20 cellular contexts compared by ENCODE assay signal in genomic region chr7:46363688-46364087, GRCh38.
A peak's percentile ranks its signal among the peaks of the same experiment; 100 is the strongest.
DNase-seq lines count a peak whose midpoint lies in the region; ATAC-seq and TF ChIP-seq lines count a peak whose summit lies in the region.
"Had no signal": no experiment of that assay in that cellular context is flagged by ENCODE, and none has a peak within 500 bp of the region (broad histone marks: within the 10 kb centered on the region; RNA-seq: fewer than 3 reads in every experiment).

No MANE protein-coding gene starts in this region.

- peak; percentile 34 for TF ChIP-seq CTCF in 22Rv1 (IDR thresholded peaks at IDR 0.05)
- TF ChIP-seq CTCF in GM23338 (conservative IDR thresholded peaks at IDR 0.05; ENCODE audit: low read depth in 2 of 2), result no peak
- peak; percentile 3 for TF ChIP-seq CTCF in astrocyte of the spinal cord (IDR thresholded peaks at IDR 0.05; ENCODE audit: low read depth, low read length)
- TF ChIP-seq CTCF in liver (IDR thresholded peaks at IDR 0.05; ENCODE audit: low read depth, low read length, missing input control), result no peak

- in situ Hi-C loops in astrocyte of the spinal cord (cut with HindIII; ENCODE audit: low sequenced_read_pairs), result no loop called here

- no peaks in the 10 kb centered on the region for H3K9me3 ChIP-seq in liver (ENCODE audit: control insufficient read depth in 4 of 4, low read length in 3 of 4)
- H3K9me3 ChIP-seq: stomach had no signal

- H3K4me2 ChIP-seq in GM23338, result no peak overlapping the region

- DNase-seq in GM23338 (ENCODE audit: low spot score) (peak; percentile 39), astrocyte of the spinal cord (ENCODE audit: low read depth, low spot score) (no peak), SW480 (ENCODE audit: low spot score) (no peak), posterior cingulate gyrus (no peak), cerebellum (ENCODE audit: low spot score) (no peak)
- DNase-seq in activated naive CD4-positive, alpha-beta T cell (lab: John Stamatoyannopoulos, UW), result no peak
- DNase-seq: activated CD4-positive, alpha-beta T cell treated with anti-CD3 and anti-CD28 coated beads, Interleukin-2, amount 50 U/mL, for 48 hours; activated naive CD4-positive, alpha-beta T cell treated with anti-CD3 and anti-CD28 coated beads, Interleukin-2, amount 50 U/mL, for 16 hours; activated T-cell treated with anti-CD3 and anti-CD28 coated beads, Interleukin-2, amount 50 U/mL, for 1 hour; CD8-positive, alpha-beta T cell; head of caudate nucleus; mesenchymal stem cell; MV-4-11; NK-92 treated with Interleukin-12 subunit alpha and Interleukin-12 subunit beta, amount 100 ng/mL, for 24 hours; retina; stomach; SW 1271 had no signal

- H3F3A ChIP-seq in GM23338 (replicated peaks; ENCODE audit: low read depth), result no peaks in the 10 kb centered on the region

- no peaks in the 10 kb centered on the region for H3K27me3 ChIP-seq in GM23338 (ENCODE audit: insufficient read depth)
- no peaks in the 10 kb centered on the region for H3K27me3 ChIP-seq in liver (ENCODE audit: control insufficient read depth in 4 of 4, insufficient read depth in 4 of 4, low read length in 3 of 4)
- H3K27me3 ChIP-seq: body of pancreas, stomach had no signal

- peak overlapping the region; percentile 39 for H3K27ac ChIP-seq in 22Rv1
- H3K27ac ChIP-seq in GM23338 (ENCODE audit: low read depth), result no peak overlapping the region
- H3K27ac ChIP-seq in liver (ENCODE audit: low read depth in 1 of 2, low read length in 2 of 2), result peak overlapping the region in 1 of 2 donors; percentile 42
- H3K27ac ChIP-seq: body of pancreas, stomach had no signal

- no peaks in the 10 kb centered on the region for H3K79me2 ChIP-seq in GM23338 (replicated peaks; ENCODE audit: insufficient read depth)

- H3K4me3 Mint-ChIP-seq in GM23338, result no peak overlapping the region
- H3K4me3 Mint-ChIP-seq: CD8-positive, alpha-beta T cell had no signal

- H3K9me3 Mint-ChIP-seq in GM23338, result peaks cover 4% of the 10 kb centered on the region; the same call in 1 of the 3 replicates
- H3K9me3 Mint-ChIP-seq: CD8-positive, alpha-beta T cell had no signal

- ATAC-seq in GM23338, result peak; percentile 41; the same call in 2 of the 3 replicates
- ATAC-seq: body of pancreas; CD8-positive, alpha-beta T cell had no signal

- H3K9me2 ChIP-seq in GM23338 (ENCODE audit: insufficient read depth), result no peaks in the 10 kb centered on the region

- peaks cover 2% of the 10 kb centered on the region for H3K27me3 Mint-ChIP-seq in GM23338 (ENCODE audit: insufficient read depth, low read depth, poor library complexity)

- 19% methylated on average over 1 of the region's 1 CpG for WGBS in liver

- H3K36me3 ChIP-seq in GM23338 (ENCODE audit: insufficient read depth) (no peaks in the 10 kb centered on the region), liver (ENCODE audit: control insufficient read depth in 4 of 4, insufficient read depth in 3 of 4, low read depth in 1 of 4, low read length in 3 of 4) (no peaks in the 10 kb centered on the region)
- H3K36me3 ChIP-seq: stomach had no signal

- no peak overlapping the region for H2AFZ ChIP-seq in GM23338

- H3K4me3 ChIP-seq in GM23338 (no peak overlapping the region), astrocyte of the spinal cord (ENCODE audit: low read depth, low read length) (no peak overlapping the region), liver (ENCODE audit: low read depth in 1 of 3, low read length in 3 of 3) (peak overlapping the region in 1 of 3 donors; percentile 1)
- H3K4me3 ChIP-seq: body of pancreas, stomach had no signal

- no peaks in the 10 kb centered on the region for H3K36me3 Mint-ChIP-seq in GM23338 (ENCODE audit: low read depth)
- H3K36me3 Mint-ChIP-seq: CD8-positive, alpha-beta T cell had no signal

- H3K9ac ChIP-seq in liver (ENCODE audit: low read depth in 1 of 2, low read length in 2 of 2), result no peak overlapping the region

- intact Hi-C loops in posterior cingulate gyrus (cut with DNase I), result no loop called here

- no peaks in the 10 kb centered on the region for H3K4me1 ChIP-seq in GM23338 (ENCODE audit: insufficient read depth)
- H3K4me1 ChIP-seq in liver (ENCODE audit: control insufficient read depth in 4 of 4, insufficient read depth in 4 of 4, low read length in 3 of 4), result peaks cover 0 to 22% (median 14%) of the 10 kb centered on the region in 4 donors

- TF ChIP-seq RAD21 in liver (IDR thresholded peaks at IDR 0.05), result peak; percentile 58 to 66

- peaks cover 7% of the 10 kb centered on the region; the same call in 2 of the 3 replicates for H3K4me1 Mint-ChIP-seq in GM23338

- no peaks in the 10 kb centered on the region for H4K20me1 ChIP-seq in GM23338 (replicated peaks; ENCODE audit: insufficient read depth)

- H3K27ac Mint-ChIP-seq in GM23338, result no peak overlapping the region
- H3K27ac Mint-ChIP-seq: CD8-positive, alpha-beta T cell had no signal

TF ChIP-seq in GM23338, 12 proteins besides CTCF, POLR2A, EP300 and RAD21:
- TF ChIP-seq ETS1 (IDR thresholded peaks at IDR 0.05) (no peak), POLR2AphosphoS5 (IDR thresholded peaks at IDR 0.05; ENCODE audit: low read depth) (no peak)

TF ChIP-seq in liver, 16 proteins besides CTCF, POLR2A, EP300 and RAD21:
- TF ChIP-seq HNF4G (IDR thresholded peaks at IDR 0.05), result peak; percentile 52
- TF ChIP-seq GABPA (IDR thresholded peaks at IDR 0.05 in 1 of 2, conservative IDR thresholded peaks at IDR 0.05 in 1 of 2), result no peak
- peak; percentile 72 for TF ChIP-seq FOXA1 (IDR thresholded peaks at IDR 0.05)
- peak; percentile 65 for TF ChIP-seq SP1 (IDR thresholded peaks at IDR 0.05)
- TF ChIP-seq TAF1 (conservative IDR thresholded peaks at IDR 0.05), result no peak
- TF ChIP-seq NR2F2 (IDR thresholded peaks at IDR 0.05), result peak; percentile 56
- peak; percentile 65 to 82 for TF ChIP-seq RXRA (IDR thresholded peaks at IDR 0.05)
- TF ChIP-seq FOXA2 (IDR thresholded peaks at IDR 0.05), result peak; percentile 97
- no peak for TF ChIP-seq JUND (IDR thresholded peaks at IDR 0.05)
- TF ChIP-seq YY1 (IDR thresholded peaks at IDR 0.05), result no peak
- TF ChIP-seq, protein P1, sequence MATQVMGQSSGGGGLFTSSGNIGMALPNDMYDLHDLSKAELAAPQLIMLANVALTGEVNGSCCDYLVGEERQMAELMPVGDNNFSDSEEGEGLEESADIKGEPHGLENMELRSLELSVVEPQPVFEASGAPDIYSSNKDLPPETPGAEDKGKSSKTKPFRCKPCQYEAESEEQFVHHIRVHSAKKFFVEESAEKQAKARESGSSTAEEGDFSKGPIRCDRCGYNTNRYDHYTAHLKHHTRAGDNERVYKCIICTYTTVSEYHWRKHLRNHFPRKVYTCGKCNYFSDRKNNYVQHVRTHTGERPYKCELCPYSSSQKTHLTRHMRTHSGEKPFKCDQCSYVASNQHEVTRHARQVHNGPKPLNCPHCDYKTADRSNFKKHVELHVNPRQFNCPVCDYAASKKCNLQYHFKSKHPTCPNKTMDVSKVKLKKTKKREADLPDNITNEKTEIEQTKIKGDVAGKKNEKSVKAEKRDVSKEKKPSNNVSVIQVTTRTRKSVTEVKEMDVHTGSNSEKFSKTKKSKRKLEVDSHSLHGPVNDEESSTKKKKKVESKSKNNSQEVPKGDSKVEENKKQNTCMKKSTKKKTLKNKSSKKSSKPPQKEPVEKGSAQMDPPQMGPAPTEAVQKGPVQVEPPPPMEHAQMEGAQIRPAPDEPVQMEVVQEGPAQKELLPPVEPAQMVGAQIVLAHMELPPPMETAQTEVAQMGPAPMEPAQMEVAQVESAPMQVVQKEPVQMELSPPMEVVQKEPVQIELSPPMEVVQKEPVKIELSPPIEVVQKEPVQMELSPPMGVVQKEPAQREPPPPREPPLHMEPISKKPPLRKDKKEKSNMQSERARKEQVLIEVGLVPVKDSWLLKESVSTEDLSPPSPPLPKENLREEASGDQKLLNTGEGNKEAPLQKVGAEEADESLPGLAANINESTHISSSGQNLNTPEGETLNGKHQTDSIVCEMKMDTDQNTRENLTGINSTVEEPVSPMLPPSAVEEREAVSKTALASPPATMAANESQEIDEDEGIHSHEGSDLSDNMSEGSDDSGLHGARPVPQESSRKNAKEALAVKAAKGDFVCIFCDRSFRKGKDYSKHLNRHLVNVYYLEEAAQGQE (IDR thresholded peaks at IDR 0.05), result peak; percentile 51
- TF ChIP-seq EGR1 (IDR thresholded peaks at IDR 0.05; ENCODE audit: low read depth in 2 of 2), result no peak
- TF ChIP-seq, protein P2, sequence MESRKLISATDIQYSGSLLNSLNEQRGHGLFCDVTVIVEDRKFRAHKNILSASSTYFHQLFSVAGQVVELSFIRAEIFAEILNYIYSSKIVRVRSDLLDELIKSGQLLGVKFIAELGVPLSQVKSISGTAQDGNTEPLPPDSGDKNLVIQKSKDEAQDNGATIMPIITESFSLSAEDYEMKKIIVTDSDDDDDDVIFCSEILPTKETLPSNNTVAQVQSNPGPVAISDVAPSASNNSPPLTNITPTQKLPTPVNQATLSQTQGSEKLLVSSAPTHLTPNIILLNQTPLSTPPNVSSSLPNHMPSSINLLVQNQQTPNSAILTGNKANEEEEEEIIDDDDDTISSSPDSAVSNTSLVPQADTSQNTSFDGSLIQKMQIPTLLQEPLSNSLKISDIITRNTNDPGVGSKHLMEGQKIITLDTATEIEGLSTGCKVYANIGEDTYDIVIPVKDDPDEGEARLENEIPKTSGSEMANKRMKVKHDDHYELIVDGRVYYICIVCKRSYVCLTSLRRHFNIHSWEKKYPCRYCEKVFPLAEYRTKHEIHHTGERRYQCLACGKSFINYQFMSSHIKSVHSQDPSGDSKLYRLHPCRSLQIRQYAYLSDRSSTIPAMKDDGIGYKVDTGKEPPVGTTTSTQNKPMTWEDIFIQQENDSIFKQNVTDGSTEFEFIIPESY (IDR thresholded peaks at IDR 0.05), result no peak
- TF ChIP-seq HNF4A (conservative IDR thresholded peaks at IDR 0.05), result peak; percentile 84 to 90

Comparison
In these comparisons a context has a peak if more than half of its experiments do, and no peak if none do; other contexts are left out.
1. CTCF ChIP-seq: peak in 22Rv1 (single experiment) and astrocyte of the spinal cord (single experiment); none in GM23338 (0 of 2) and liver (single experiment).